12 cellular contexts compared by ENCODE assay signal in the genomic region with DNA sequence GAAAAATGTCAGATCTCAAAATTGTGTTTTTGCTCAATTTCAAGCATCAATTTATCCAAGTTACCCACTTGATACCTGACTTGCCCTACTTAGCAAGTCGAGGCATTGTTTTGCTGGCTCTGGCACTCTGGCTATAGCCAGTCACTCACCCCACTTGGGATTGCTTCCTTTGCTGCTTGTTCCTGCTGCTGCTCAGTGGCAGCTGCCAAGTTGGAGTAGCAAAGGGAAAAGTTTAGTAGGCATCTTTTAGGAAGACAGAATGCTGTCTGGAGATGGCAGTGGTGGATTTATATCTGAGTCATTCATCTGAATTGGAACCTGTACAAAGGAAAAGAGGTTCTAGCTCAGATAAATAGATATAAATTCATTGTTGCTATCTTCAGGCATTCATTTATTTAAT. TPM values are rescaled to one million over a fixed set of nuclear protein-coding genes. Genes with fewer than 3 reads are reported as not detected.
DNase-seq lines count a peak whose midpoint lies in the region; ATAC-seq, FAIRE-seq and TF ChIP-seq lines count a peak whose summit lies in the region.
"Had no signal": no experiment of that assay in that cellular context is flagged by ENCODE, and none has a peak within 500 bp of the region (broad histone marks: within the 10 kb centered on the region; RNA-seq: fewer than 3 reads in every experiment).

No MANE protein-coding gene starts in this region.

- no peak overlapping the region for H3K18ac ChIP-seq in H9 (ENCODE audit: insufficient read length, low read depth, low read length)

- no peak overlapping the region for H2AK5ac ChIP-seq in H9 (ENCODE audit: insufficient read length, low read length)

- FAIRE-seq in GM12878 (lab: Jason Lieb, UNC) = no peak
- FAIRE-seq: endometrium had no signal

- H3K9me3 ChIP-seq in H9 (ENCODE audit: control insufficient read depth, low read depth, low read length) = no peaks in the 10 kb centered on the region
- no peaks in the 10 kb centered on the region for H3K9me3 ChIP-seq in GM12878 (replicated peaks; ENCODE audit: control insufficient read depth, insufficient read depth, low read length)
- H3K9me3 ChIP-seq in left lung = no peaks in the 10 kb centered on the region
- no peaks in the 10 kb centered on the region for H3K9me3 ChIP-seq in vagina
- H3K9me3 ChIP-seq: neutrophil had no signal

- no peaks in the 10 kb centered on the region for H4K20me1 ChIP-seq in H9 (ENCODE audit: control insufficient read depth, insufficient read depth, insufficient read length)
- no peaks in the 10 kb centered on the region for H4K20me1 ChIP-seq in GM12878 (ENCODE audit: control insufficient read depth, insufficient read depth)

- peak overlapping the region; percentile 76 to 90 (median 79); a peak in 5 of 7 replicates for H3K27ac Mint-ChIP-seq in H9
- no peak overlapping the region for H3K27ac Mint-ChIP-seq in activated naive CD4-positive, alpha-beta T cell treated with anti-CD3 and anti-CD28 coated beads for 36 hours
- H3K27ac Mint-ChIP-seq: CD4-positive, alpha-beta T cell had no signal

- TF ChIP-seq POLR2A in GM12878 (IDR thresholded peaks at IDR 0.05; ENCODE audit: low read depth, low read length) = no peak
- TF ChIP-seq POLR2A in vagina (IDR thresholded peaks at IDR 0.05) = no peak

- CTCF ChIA-PET in GM12878 (lab: Yijun Ruan, JAX) = no interaction called here
- CTCF ChIA-PET in activated naive CD4-positive, alpha-beta T cell treated with anti-CD3 and anti-CD28 coated beads for 36 hours (lab: Charles Lee) = no interaction called here

- H3K27me3 Mint-ChIP-seq in H9 (ENCODE audit: low read depth) = no peaks in the 10 kb centered on the region
- no peaks in the 10 kb centered on the region for H3K27me3 Mint-ChIP-seq in activated naive CD4-positive, alpha-beta T cell treated with anti-CD3 and anti-CD28 coated beads for 36 hours (ENCODE audit: low read depth)
- H3K27me3 Mint-ChIP-seq: CD4-positive, alpha-beta T cell had no signal

- H4K8ac ChIP-seq in H9 (replicated peaks; ENCODE audit: insufficient read length, low read depth, low read length) = no peak overlapping the region

- RAD21 ChIA-PET in GM12878 (lab: Charles Lee; ENCODE audit: unreplicated experiment) = interaction anchor here (0.6 kb wide), 1 partner anchor 627 kb away, joined by 3 read pairs; no protein-coding TSS in a partner anchor

- H2BK12ac ChIP-seq in H9 (ENCODE audit: insufficient read length, low read depth, low read length) = no peak overlapping the region

- H3K56ac ChIP-seq in H9 (ENCODE audit: insufficient read length, low read depth, low read length) = no peak overlapping the region

- no peak overlapping the region for H3K4me3 Mint-ChIP-seq in H9
- no peak overlapping the region for H3K4me3 Mint-ChIP-seq in activated naive CD4-positive, alpha-beta T cell treated with anti-CD3 and anti-CD28 coated beads for 36 hours
- H3K4me3 Mint-ChIP-seq: CD4-positive, alpha-beta T cell had no signal

- no peaks in the 10 kb centered on the region for H3K23me2 ChIP-seq in H9 (ENCODE audit: insufficient read length, low read depth, low read length, poor library complexity, severe bottlenecking)

- H3K27me3 ChIP-seq in H9 (ENCODE audit: insufficient read depth, low read length) (no peaks in the 10 kb centered on the region), GM12878 (replicated peaks in 1 of 2; ENCODE audit: control insufficient read depth in 2 of 2, insufficient read depth in 2 of 2, low read length in 1 of 2) (no peaks in the 10 kb centered on the region), left lung (no peaks in the 10 kb centered on the region), vagina (no peaks in the 10 kb centered on the region)
- H3K27me3 ChIP-seq: neutrophil had no signal

- H3K23ac ChIP-seq in H9 (ENCODE audit: insufficient read length, low read depth, low read length) = no peak overlapping the region

- no CpG with 5 or more reads among the region's 1 CpG for WGBS in H9 (ENCODE audit: extremely low coverage, insufficient read length, low lambda C conversion rate)
- 58% methylated on average over 1 of the region's 1 CpG for WGBS in GM12878 (ENCODE audit: insufficient coverage, insufficient replicate concordance, low lambda C conversion rate, missing lambda C conversion rate)

- H2AFZ ChIP-seq in H9 (ENCODE audit: low read length) (no peak overlapping the region), GM12878 (ENCODE audit: control insufficient read depth, low read depth, low read length) (no peak overlapping the region; the same call in 1 of the 2 replicates)

- no peaks in the 10 kb centered on the region for H3K79me2 ChIP-seq in H9 (ENCODE audit: insufficient read depth, low read length)
- no peaks in the 10 kb centered on the region for H3K79me2 ChIP-seq in GM12878 (ENCODE audit: control insufficient read depth, insufficient read depth, low read length)

- H2BK20ac ChIP-seq in H9 (ENCODE audit: low read depth, low read length, poor library complexity, severe bottlenecking) = no peak overlapping the region

- H3K36me3 ChIP-seq in GM12878 (ENCODE audit: control insufficient read depth in 2 of 2, insufficient read depth in 2 of 2, low read length in 1 of 2) (no peaks in the 10 kb centered on the region), left lung (no peaks in the 10 kb centered on the region), vagina (no peaks in the 10 kb centered on the region)
- H3K36me3 ChIP-seq: neutrophil had no signal

- no peak overlapping the region for H3T11ph ChIP-seq in H9 (ENCODE audit: low read length)

- SMC1A ChIA-PET in GM12878 (lab: Charles Lee; ENCODE audit: uncharacterized antibody, unreplicated experiment) = interaction anchor here (1.2 to 1.4 kb wide), 2 partner anchors 14 to 40 kb away, joined by 3 to 5 read pairs; no protein-coding TSS in a partner anchor

- no peak overlapping the region for H3K4me3 ChIP-seq in GM12878
- H3K4me3 ChIP-seq in left lung = no peak overlapping the region
- no peak overlapping the region for H3K4me3 ChIP-seq in vagina

- peaks cover 5% of the 10 kb centered on the region; the same call in 1 of the 2 replicates for H3K4me1 ChIP-seq in H9 (ENCODE audit: insufficient read depth, low read length)
- H3K4me1 ChIP-seq in GM12878 (ENCODE audit: control insufficient read depth, insufficient read depth, low read length) = peaks cover 11% of the 10 kb centered on the region
- H3K4me1 ChIP-seq in left lung = peaks cover 0 to 13% of the 10 kb centered on the region in 2 donors
- peaks cover 18% of the 10 kb centered on the region for H3K4me1 ChIP-seq in vagina

- BruUV-seq in GM12878 (replicated peaks; lab: Mats Ljungman, UMichigan) = no TSS peak

- H2BK5ac ChIP-seq in H9 (ENCODE audit: insufficient read length, low read length) = no peak overlapping the region

- H3K27ac ChIP-seq in H9 (ENCODE audit: insufficient read length, low read depth, low read length) = no peak overlapping the region
- no peak overlapping the region; the same call in 1 of the 2 replicates for H3K27ac ChIP-seq in GM12878 (ENCODE audit: control insufficient read depth, insufficient read depth)
- H3K27ac ChIP-seq in left lung = no peak overlapping the region
- no peak overlapping the region for H3K27ac ChIP-seq in vagina
- H3K27ac ChIP-seq: neutrophil had no signal

- TF ChIP-seq CTCF in H9 (conservative IDR thresholded peaks at IDR 0.05) (no peak), GM12878 (IDR thresholded peaks at IDR 0.05 in 2 of 3, conservative IDR thresholded peaks at IDR 0.05 in 1 of 3; ENCODE audit: control insufficient read depth in 2 of 3, extremely low read depth in 1 of 3, insufficient read depth in 1 of 3, low read depth in 3 of 3, low read length in 3 of 3) (no peak), left lung (IDR thresholded peaks at IDR 0.05) (no peak), vagina (IDR thresholded peaks at IDR 0.05) (no peak)

- intact Hi-C loops in GM12878 (cut with micrococcal nuclease; ENCODE audit: unreplicated experiment) = loop anchor here (1.0 kb wide), 1 partner anchor 45 kb away; no protein-coding TSS in a partner anchor
- intact Hi-C loops in left lung (cut with DNase I) = no loop called here
- intact Hi-C loops in activated naive CD4-positive, alpha-beta T cell treated with anti-CD3 and anti-CD28 coated beads for 36 hours (cut with micrococcal nuclease) = loop anchor here (5.0 kb wide), 1 partner anchor 1497 kb away; no protein-coding TSS in a partner anchor
- intact Hi-C loops in vagina (cut with DNase I) = no loop called here

- POLR2A ChIA-PET in GM12878 (lab: Charles Lee) = interaction anchor here (1.0 kb wide), 1 partner anchor 9 kb away, joined by 5 read pairs; no protein-coding TSS in a partner anchor

- no peak for ATAC-seq in GM12878
- ATAC-seq in left lung = peak; percentile 45
- ATAC-seq in HG02610 (IDR thresholded peaks at IDR 0.05; ENCODE audit: unreplicated experiment) = no peak

- no peak overlapping the region for H3K4me2 ChIP-seq in H9 (ENCODE audit: insufficient read depth, insufficient read length, low read length)
- 0 out of 2 replicates have a peak overlapping the region, but pooled peaks have one; percentile 1 for H3K4me2 ChIP-seq in GM12878 (ENCODE audit: control insufficient read depth, insufficient read depth)

- TF ChIP-seq RAD21 in GM12878 (IDR thresholded peaks at IDR 0.05; ENCODE audit: insufficient read depth, low read depth, low read length) = no peak

- no peak overlapping the region for H2BK15ac ChIP-seq in H9 (ENCODE audit: low read depth, low read length)

- peaks cover 4 to 10% (median 6%) of the 10 kb centered on the region in 3 experiments; a peak in 5 of 7 replicates for H3K36me3 Mint-ChIP-seq in H9 (ENCODE audit: insufficient read depth in 1 of 3, low read depth in 3 of 3)
- peaks cover 5% of the 10 kb centered on the region for H3K36me3 Mint-ChIP-seq in activated naive CD4-positive, alpha-beta T cell treated with anti-CD3 and anti-CD28 coated beads for 36 hours (ENCODE audit: low read depth)

- TF ChIP-seq EP300 in GM12878 (IDR thresholded peaks at IDR 0.05; ENCODE audit: borderline replicate concordance in 1 of 2, control insufficient read depth in 1 of 2, low read depth in 2 of 2, low read length in 2 of 2) = no peak

- no peak overlapping the region for H2BK120ac ChIP-seq in H9 (ENCODE audit: low read depth, low read length, poor library complexity, severe bottlenecking)

- no peak overlapping the region for H3K4ac ChIP-seq in H9 (ENCODE audit: low read depth, low read length)

- in situ Hi-C loops in GM12878 (cut with MboI) = no loop called here

- no peak overlapping the region for H3K9ac ChIP-seq in H9 (ENCODE audit: extremely low read depth, insufficient read length, low read length)
- H3K9ac ChIP-seq in GM12878 (ENCODE audit: control insufficient read depth, insufficient read depth, low read length) = no peak overlapping the region

- DNase-seq in AG08395 (ENCODE audit: low spot score) = peak; percentile 20
- no peak for DNase-seq in H9
- DNase-seq in GM12878 (ENCODE audit: low read depth, low spot score) = no peak
- DNase-seq in left lung = no peak
- no peak for DNase-seq in activated naive CD4-positive, alpha-beta T cell treated with anti-CD3 and anti-CD28 coated beads for 36 hours
- no peak for DNase-seq in vagina (ENCODE audit: extremely low spot score in 2 of 2)
- no peak for DNase-seq in activated CD4-positive, alpha-beta T cell treated with anti-CD3 and anti-CD28 coated beads, Interleukin-2, amount 50 U/mL, for 48 hours
- DNase-seq: CD4-positive, alpha-beta T cell; stimulated activated CD4-positive, alpha-beta T cell treated with anti-CD3 and anti-CD28 coated beads, Interleukin-1b, Interleukin-23, amount 100 ng/mL, for 48 hours had no signal

- H3K9me3 Mint-ChIP-seq in H9 = no peaks in the 10 kb centered on the region
- H3K9me3 Mint-ChIP-seq in activated naive CD4-positive, alpha-beta T cell treated with anti-CD3 and anti-CD28 coated beads for 36 hours = no peaks in the 10 kb centered on the region
- H3K9me3 Mint-ChIP-seq: CD4-positive, alpha-beta T cell had no signal

- H3K14ac ChIP-seq in H9 (ENCODE audit: insufficient read depth, low read length) = no peak overlapping the region

- no peaks in the 10 kb centered on the region for H3K79me1 ChIP-seq in H9 (ENCODE audit: insufficient read depth, low read depth, low read length, poor library complexity, severe bottlenecking)

- H4K91ac ChIP-seq in H9 (ENCODE audit: insufficient read length, low read depth, low read length) = no peak overlapping the region

- peaks cover 40 to 44% of the 10 kb centered on the region in 2 experiments for H3K4me1 Mint-ChIP-seq in H9
- peaks cover 23% of the 10 kb centered on the region for H3K4me1 Mint-ChIP-seq in activated naive CD4-positive, alpha-beta T cell treated with anti-CD3 and anti-CD28 coated beads for 36 hours (ENCODE audit: low read depth)

- H4K5ac ChIP-seq in H9 (ENCODE audit: insufficient read length, low read depth, low read length) = no peak overlapping the region

RNA-seq across cellular contexts. Expression of a gene that starts 41.2 kb away (rescaled TPM):
- total RNA-seq in H9 (2021) (54.2 and 56.5 TPM in 2 replicates), GM12878 (2014; rRNA removed) (13.4 and 14.7 TPM in 2 replicates), GM12878 (2014; rRNA removed; fragmentation: Illumina TruSeq; extraction: Trizol) (10.9 and 14.9 TPM in 2 replicates), GM12878 (2021) (13.1 and 15.5 TPM in 2 replicates), left lung (10 to 100 TPM; 26.8 to 32.0 TPM), vagina (33.4 TPM)
- total RNA-seq in GM12878 (2013; cell fraction: nucleolus; rRNA removed) = 63.3 and 64.9 TPM in 2 replicates
- polyA plus RNA-seq in GM12878 (2011; ENCODE audit: low read depth) = 7.0 TPM
- polyA plus RNA-seq in GM12878 (2011; rRNA removed) (10.8 and 14.5 TPM in 2 replicates), GM12878 (2014; fragmentation: Illumina TruSeq; extraction: Trizol) (14.7 and 24.6 TPM in 2 replicates), GM12878 (2014; fragmentation: Nextera tagmentation; extraction: Ambion mirVana) (1 to 10 TPM; 5.9 to 9.3 TPM), GM12878 (2014; rRNA removed) (8.4 and 11.5 TPM in 2 replicates), GM12878 (2016; fragmentation: Nextera tagmentation; extraction: Ambion mirVana) (10 to 100 TPM; 13.9 to 18.2 TPM)
- 5.0 and 6.0 TPM in 2 replicates for polyA plus RNA-seq in GM12878 (2011; cell fraction: cytosol; rRNA removed)
- polyA plus RNA-seq in GM12878 (2011; cell fraction: nucleus; rRNA removed) = 14.0 and 14.6 TPM in 2 replicates
- polyA plus RNA-seq in GM12878 (2012) = 9.8 and 10.9 TPM in 2 replicates
- 15.8 and 30.1 TPM in 2 replicates for polyA minus RNA-seq in GM12878 (2011; rRNA and poly(A)+ RNA removed)
- polyA minus RNA-seq in GM12878 (2011; cell fraction: cytosol; rRNA and poly(A)+ RNA removed) = 2.9 and 3.6 TPM in 2 replicates
- polyA minus RNA-seq in GM12878 (2011; cell fraction: nucleus; rRNA and poly(A)+ RNA removed) = 16.1 and 25.7 TPM in 2 replicates
- total RNA-seq in activated naive CD4-positive, alpha-beta T cell treated with anti-CD3 and anti-CD28 coated beads for 36 hours = 1 to 10 TPM; 6.8 to 8.1 TPM

Comparison
In these comparisons a context has a peak if more than half of its experiments do, and no peak if none do; other contexts are left out.
1. intact Hi-C loops: an anchor here in GM12878 (1.0 kb wide) and activated naive CD4-positive, alpha-beta T cell treated with anti-CD3 and anti-CD28 coated beads for 36 hours (5.0 kb wide); none called in left lung and vagina.